Comparison of ENCODE assay signal across 19 cellular contexts in the genomic region with DNA sequence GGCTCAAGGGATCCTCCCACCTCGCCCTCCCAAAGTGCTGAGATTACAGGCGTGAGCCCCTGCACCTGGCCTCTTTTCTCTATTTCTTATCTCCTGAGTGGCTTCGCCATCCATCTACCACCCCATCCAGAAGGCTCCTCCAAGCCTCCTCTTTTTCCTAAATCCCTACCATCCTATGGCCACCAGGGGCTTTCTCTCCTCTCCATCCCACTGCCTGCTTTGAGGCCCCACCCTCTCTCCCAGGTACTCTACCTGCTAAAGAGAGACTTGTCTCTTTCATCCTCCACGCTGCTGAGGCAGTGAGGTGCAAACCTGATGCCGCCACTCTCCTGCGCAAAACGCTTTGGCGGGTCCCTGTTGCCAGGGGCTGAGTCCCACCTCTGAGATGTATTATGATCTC. TPM values are rescaled to one million over a fixed set of nuclear protein-coding genes. Genes with fewer than 3 reads are reported as not detected.
A peak's percentile ranks its signal among the peaks of the same experiment; 100 is the strongest.
DNase-seq lines count a peak whose midpoint lies in the region; TF ChIP-seq lines count a peak whose summit lies in the region.
"Had no signal": no experiment of that assay in that cellular context is flagged by ENCODE, and none has a peak within 500 bp of the region (broad histone marks: within the 10 kb centered on the region; RNA-seq: fewer than 3 reads in every experiment).

No MANE protein-coding gene starts in this region.

- H3K27me3 ChIP-seq in neural progenitor cell: no peaks in the 10 kb centered on the region
- H3K27me3 ChIP-seq in Karpas-422 (ENCODE audit: low read length): no peaks in the 10 kb centered on the region

- DNase-seq in NCI-H345 (lab: John Stamatoyannopoulos, UW) (peak; percentile 7), NCI-H345 treated with DMSO at 0.1 percent for 48 hours (lab: John Stamatoyannopoulos, UW; ENCODE audit: unreplicated experiment) (no peak), HT-29 (ENCODE audit: low spot score) (peak; percentile 12), chondrocyte (ENCODE audit: low spot score) (no peak), neural progenitor cell (ENCODE audit: low spot score) (no peak), Kasumi-1 (lab: John Stamatoyannopoulos, UW) (no peak), Karpas-422 (no peak), NCI-H2081 (lab: John Stamatoyannopoulos, UW) (no peak)
- DNase-seq: 8988T; CD8-positive, alpha-beta memory T cell; NCI-H1436; NCI-H2029 treated with DMSO at 0.1 percent for 48 hours; NCI-H524 treated with DMSO at 0.1 percent for 48 hours; SIG-M5; T-helper 2 cell had no signal

- H3K27ac Mint-ChIP-seq in chondrocyte (ENCODE audit: unreplicated experiment) (no peak overlapping the region), neural progenitor cell (peak overlapping the region; percentile 2)
- H3K27ac Mint-ChIP-seq: CD8-positive, alpha-beta memory T cell had no signal

- H3K4me3 ChIP-seq in neural progenitor cell (no peak overlapping the region), Karpas-422 (ENCODE audit: low read length) (no peak overlapping the region)
- H3K4me3 ChIP-seq: BLaER1 had no signal

- H3K36me3 ChIP-seq in neural progenitor cell (no peaks in the 10 kb centered on the region), Karpas-422 (ENCODE audit: insufficient read depth, low read length) (no peaks in the 10 kb centered on the region)
- H3K36me3 ChIP-seq: BLaER1 had no signal

- H3K4me2 ChIP-seq in neural progenitor cell (no peak overlapping the region), Karpas-422 (ENCODE audit: low read depth, low read length, poor library complexity, severe bottlenecking) (no peak overlapping the region)
- H3K4me2 ChIP-seq: BLaER1 had no signal

- H3K9me3 Mint-ChIP-seq in chondrocyte (ENCODE audit: low read depth) (peaks cover 7% of the 10 kb centered on the region), neural progenitor cell (peaks cover 14% of the 10 kb centered on the region)

- TF ChIP-seq CTCF in chondrocyte (IDR thresholded peaks at IDR 0.05) (peak; percentile 7), neural progenitor cell (IDR thresholded peaks at IDR 0.05) (peak; percentile 21)

- peaks cover 2% of the 10 kb centered on the region for H3K36me3 Mint-ChIP-seq in chondrocyte (ENCODE audit: low read depth)
- H3K36me3 Mint-ChIP-seq in neural progenitor cell: no peaks in the 10 kb centered on the region

- H3K4me1 Mint-ChIP-seq in chondrocyte (ENCODE audit: low read depth) (peaks cover 6% of the 10 kb centered on the region), neural progenitor cell (peaks cover 12% of the 10 kb centered on the region)

- H3K9ac ChIP-seq in neural progenitor cell (no peak overlapping the region), Karpas-422 (ENCODE audit: low read length) (no peak overlapping the region)
- H3K9ac ChIP-seq: BLaER1 had no signal

- H3K27me3 Mint-ChIP-seq in chondrocyte (ENCODE audit: low read depth): no peaks in the 10 kb centered on the region
- H3K27me3 Mint-ChIP-seq in neural progenitor cell (ENCODE audit: insufficient read depth, low read depth): peaks cover 5% of the 10 kb centered on the region

- no peak overlapping the region for H3K27ac ChIP-seq in neural progenitor cell
- H3K27ac ChIP-seq in Karpas-422 (ENCODE audit: low read length): no peak overlapping the region
- H3K27ac ChIP-seq: BLaER1 had no signal

- no peak overlapping the region for H3K4me3 Mint-ChIP-seq in chondrocyte (ENCODE audit: unreplicated experiment)
- no peak overlapping the region for H3K4me3 Mint-ChIP-seq in neural progenitor cell
- H3K4me3 Mint-ChIP-seq: CD8-positive, alpha-beta memory T cell had no signal

- no peak overlapping the region for H2AFZ ChIP-seq in neural progenitor cell (replicated peaks)
- H2AFZ ChIP-seq in Karpas-422 (ENCODE audit: low read length): no peak overlapping the region

- H3K4me1 ChIP-seq in neural progenitor cell (no peaks in the 10 kb centered on the region), Karpas-422 (ENCODE audit: low read length) (no peaks in the 10 kb centered on the region)

- no peaks in the 10 kb centered on the region for H3F3A ChIP-seq in neural progenitor cell (ENCODE audit: low read depth)

- H3K79me2 ChIP-seq in neural progenitor cell (ENCODE audit: low read depth): no peaks in the 10 kb centered on the region
- no peaks in the 10 kb centered on the region for H3K79me2 ChIP-seq in Karpas-422 (ENCODE audit: low read length)

- H3K9me3 ChIP-seq in neural progenitor cell (ENCODE audit: low read depth) (no peaks in the 10 kb centered on the region), Karpas-422 (ENCODE audit: low read length) (no peaks in the 10 kb centered on the region)
- H3K9me3 ChIP-seq: BLaER1 had no signal

- no peaks in the 10 kb centered on the region for H3K9me2 ChIP-seq in Karpas-422 (replicated peaks; ENCODE audit: insufficient read depth, low read length)

- no peaks in the 10 kb centered on the region for H4K20me1 ChIP-seq in neural progenitor cell (ENCODE audit: low read depth)
- no peaks in the 10 kb centered on the region for H4K20me1 ChIP-seq in Karpas-422 (ENCODE audit: insufficient read depth, low read depth, low read length)
- H4K20me1 ChIP-seq: BLaER1 had no signal

RNA-seq across cellular contexts. Expression of a gene that starts 7.0 kb away (rescaled TPM):
- total RNA-seq in HT-29 (2014; rRNA removed; shearing (Covaris generic)): not detected in 2 replicates
- total RNA-seq in chondrocyte: not detected in 3 replicates
- not detected in 2 replicates for total RNA-seq in neural progenitor cell (ENCODE audit: low replicate concordance)
- not detected in 2 replicates for total RNA-seq in Karpas-422 (2014; rRNA removed; shearing (Covaris generic); ENCODE audit: low replicate concordance)
- total RNA-seq: CD8-positive, alpha-beta memory T cell; Daoy; H4; RPMI7951 had no signal

RNA-seq across cellular contexts. Expression of a gene that starts 42.5 kb away (rescaled TPM):
- not detected in 2 replicates for total RNA-seq in HT-29 (2014; rRNA removed; shearing (Covaris generic))
- total RNA-seq in chondrocyte (0.33 to 2.2 TPM (median 0.57 TPM) in 3 replicates), neural progenitor cell (ENCODE audit: low replicate concordance) (0.26 and 0.34 TPM in 2 replicates)
- total RNA-seq in Karpas-422 (2014; rRNA removed; shearing (Covaris generic); ENCODE audit: low replicate concordance): not detected in 2 replicates
- total RNA-seq: CD8-positive, alpha-beta memory T cell; RPMI7951 had no signal

Comparison
In these comparisons a context has a peak if more than half of its experiments do, and no peak if none do; other contexts are left out.
1. DNase-seq: peak in NCI-H345 (single experiment) and HT-29 (single experiment); none in NCI-H345 treated with DMSO at 0.1 percent for 48 hours (single experiment), chondrocyte (single experiment), neural progenitor cell (single experiment), Kasumi-1 (0 of 2), Karpas-422 (single experiment) and NCI-H2081 (0 of 2).